Comparison of ENCODE assay signal across 12 cellular contexts in genomic region chr1:234541281-234541975, GRCh38.
DNase-seq lines count a peak whose midpoint lies in the region; ATAC-seq and TF ChIP-seq lines count a peak whose summit lies in the region.
"Had no signal": no experiment of that assay in that cellular context is flagged by ENCODE, and none has a peak within 500 bp of the region (broad histone marks: within the 10 kb centered on the region; RNA-seq: fewer than 3 reads in every experiment).

No MANE protein-coding gene starts in this region.

- no peaks in the 10 kb centered on the region for H3K36me3 Mint-ChIP-seq in T-helper 2 cell treated with Interferon-gamma antibody and Interleukin-4, amounts not matched to agents 5 μg/mL and 100 μg/mL, for 36 hours (ENCODE audit: low read depth)
- no peaks in the 10 kb centered on the region for H3K36me3 Mint-ChIP-seq in osteocyte (ENCODE audit: unreplicated experiment)

- H3K27me3 Mint-ChIP-seq in T-helper 2 cell treated with Interferon-gamma antibody and Interleukin-4, amounts not matched to agents 5 μg/mL and 100 μg/mL, for 36 hours (ENCODE audit: low read depth), result no peaks in the 10 kb centered on the region
- H3K27me3 Mint-ChIP-seq in osteocyte (ENCODE audit: unreplicated experiment), result no peaks in the 10 kb centered on the region

- TF ChIP-seq CTCF in RWPE1 (conservative IDR thresholded peaks at IDR 0.05; ENCODE audit: low read depth) (no peak), fibroblast of pulmonary artery (IDR thresholded peaks at IDR 0.05; ENCODE audit: low read length, missing control alignments) (no peak), osteocyte (IDR thresholded peaks at IDR 0.05) (no peak)

- no peak for DNase-seq in T-helper 2 cell treated with Interferon-gamma antibody and Interleukin-4, amounts not matched to agents 5 μg/mL and 100 μg/mL, for 36 hours (ENCODE audit: low spot score)
- DNase-seq in T-helper 2 cell (no peak), RWPE1 (ENCODE audit: low spot score) (peak; percentile 48), fibroblast of pulmonary artery (ENCODE audit: low read depth) (peak; percentile 59), osteocyte (ENCODE audit: extremely low spot score, unreplicated experiment) (no peak), pons (ENCODE audit: low spot score) (no peak), NCI-H1105 (lab: John Stamatoyannopoulos, UW) (no peak)
- no peak for DNase-seq in stimulated activated naive CD8-positive, alpha-beta T cell treated with anti-CD3 and anti-CD28 coated beads, Interleukin-15, Interleukin-2, amounts not matched to agents 100 U/mL and 50 U/mL, for 24 hours
- DNase-seq: dermis blood vessel endothelial cell, DMS53, NCI-H526 treated with DMSO at 0.1 percent for 48 hours had no signal

- H3K4me1 Mint-ChIP-seq in T-helper 2 cell treated with Interferon-gamma antibody and Interleukin-4, amounts not matched to agents 5 μg/mL and 100 μg/mL, for 36 hours (ENCODE audit: low read depth), result peaks cover 30% of the 10 kb centered on the region
- peaks cover 32% of the 10 kb centered on the region for H3K4me1 Mint-ChIP-seq in osteocyte (ENCODE audit: unreplicated experiment)

- POLR2A ChIA-PET in RWPE1 (lab: Yijun Ruan, JAX; ENCODE audit: low non-redundant PET), result no interaction called here

- peak; percentile 62 for ATAC-seq in stimulated activated naive CD8-positive, alpha-beta T cell treated with anti-CD3 and anti-CD28 coated beads, Interleukin-15, Interleukin-2, amounts not matched to agents 100 U/mL and 50 U/mL, for 24 hours

- peak overlapping the region; percentile 19 for H3K27ac Mint-ChIP-seq in T-helper 2 cell treated with Interferon-gamma antibody and Interleukin-4, amounts not matched to agents 5 μg/mL and 100 μg/mL, for 36 hours
- no peak overlapping the region for H3K27ac Mint-ChIP-seq in osteocyte (ENCODE audit: unreplicated experiment)

- no peaks in the 10 kb centered on the region for H3K9me3 Mint-ChIP-seq in T-helper 2 cell treated with Interferon-gamma antibody and Interleukin-4, amounts not matched to agents 5 μg/mL and 100 μg/mL, for 36 hours
- no peaks in the 10 kb centered on the region for H3K9me3 Mint-ChIP-seq in osteocyte (ENCODE audit: unreplicated experiment)

- CTCF ChIA-PET in RWPE1 (lab: Yijun Ruan, JAX), result no interaction called here

- H3K4me3 Mint-ChIP-seq in T-helper 2 cell treated with Interferon-gamma antibody and Interleukin-4, amounts not matched to agents 5 μg/mL and 100 μg/mL, for 36 hours, result no peak overlapping the region
- H3K4me3 Mint-ChIP-seq in osteocyte (ENCODE audit: unreplicated experiment), result no peak overlapping the region

- H3K27ac ChIP-seq in RWPE1, result peak overlapping the region; percentile 99; the same call in 1 of the 2 replicates

- no peak overlapping the region for H3K4me3 ChIP-seq in fibroblast of pulmonary artery (replicated peaks; ENCODE audit: low read depth, low read length)
- H3K4me3 ChIP-seq: smooth muscle cell had no signal

Comparison
In these comparisons a context has a peak if more than half of its experiments do, and no peak if none do; other contexts are left out.
1. DNase-seq: peak in RWPE1 (single experiment) and fibroblast of pulmonary artery (single experiment); none in T-helper 2 cell treated with Interferon-gamma antibody and Interleukin-4, amounts not matched to agents 5 μg/mL and 100 μg/mL, for 36 hours (single experiment), T-helper 2 cell (0 of 5), stimulated activated naive CD8-positive, alpha-beta T cell treated with anti-CD3 and anti-CD28 coated beads, Interleukin-15, Interleukin-2, amounts not matched to agents 100 U/mL and 50 U/mL, for 24 hours (single experiment), osteocyte (single experiment), pons (single experiment) and NCI-H1105 (single experiment).